ENCODE assay signal across 9 cellular contexts in genomic region chr11:65417702-65418430, GRCh38. TPM values are rescaled to one million over a fixed set of nuclear protein-coding genes. Genes with fewer than 3 reads are reported as not detected.
A peak's percentile ranks its signal among the peaks of the same experiment; 100 is the strongest.
DNase-seq lines count a peak whose midpoint lies in the region; ATAC-seq, FAIRE-seq and TF ChIP-seq lines count a peak whose summit lies in the region.
"Had no signal": no experiment of that assay in that cellular context is flagged by ENCODE, and none has a peak within 500 bp of the region (broad histone marks: within the 10 kb centered on the region; RNA-seq: fewer than 3 reads in every experiment).

No MANE protein-coding gene starts in this region.

- H3K9ac ChIP-seq in endocrine pancreas (ENCODE audit: control insufficient read depth, insufficient read depth, low read length) (peak overlapping the region; percentile 33), muscle layer of colon (ENCODE audit: low read length) (peak overlapping the region; percentile 89)

- H3K27ac ChIP-seq in VCaP = peak overlapping the region; percentile 100
- H3K27ac ChIP-seq in muscle layer of colon (ENCODE audit: low read depth, low read length) = peak overlapping the region; percentile 100
- H3K27ac ChIP-seq in upper lobe of right lung = peak overlapping the region; percentile 100

- no peak for TF ChIP-seq CTCF in VCaP (conservative IDR thresholded peaks at IDR 0.05)
- no peak for TF ChIP-seq CTCF in upper lobe of right lung (IDR thresholded peaks at IDR 0.05)

- H3K9me3 ChIP-seq in endocrine pancreas (ENCODE audit: control insufficient read depth, low read length) (no peaks in the 10 kb centered on the region), muscle layer of colon (ENCODE audit: low read length) (no peaks in the 10 kb centered on the region), upper lobe of right lung (no peaks in the 10 kb centered on the region)

- H3K4me1 ChIP-seq in endocrine pancreas (ENCODE audit: control insufficient read depth, insufficient read depth, low read length) (no peaks in the 10 kb centered on the region), muscle layer of colon (ENCODE audit: insufficient read depth, low read length) (peaks cover 52% of the 10 kb centered on the region), upper lobe of right lung (peaks cover 47% of the 10 kb centered on the region)

- no peak for DNase-seq in GM19239 (ENCODE audit: insufficient read length, low spot score)
- DNase-seq in upper lobe of right lung = peak; percentile 84
- DNase-seq in NK-92 treated with Interleukin-12 subunit alpha and Interleukin-12 subunit beta, amount 100 ng/mL, for 24 hours (lab: John Stamatoyannopoulos, UW) = no peak

- peak; percentile 66 for FAIRE-seq in GM19239 (lab: Jason Lieb, UNC)
- FAIRE-seq: TTC549 had no signal

- H3K27me3 ChIP-seq in endocrine pancreas (ENCODE audit: control insufficient read depth, insufficient read depth, low read length) (no peaks in the 10 kb centered on the region), muscle layer of colon (ENCODE audit: control insufficient read depth in 1 of 2, insufficient read depth in 2 of 2, low read length in 2 of 2) (no peaks in the 10 kb centered on the region), upper lobe of right lung (no peaks in the 10 kb centered on the region)

- ATAC-seq in upper lobe of right lung (peak; percentile 0), GM21526 (IDR thresholded peaks at IDR 0.05; ENCODE audit: low FRiP score, unreplicated experiment) (no peak), GM21576 (IDR thresholded peaks at IDR 0.05; ENCODE audit: unreplicated experiment) (no peak)

- intact Hi-C loops in upper lobe of right lung (cut with DNase I) = no loop called here

- H3K4me3 ChIP-seq in endocrine pancreas (ENCODE audit: control insufficient read depth, insufficient read depth, low read length) (no peak overlapping the region), muscle layer of colon (ENCODE audit: low read depth in 1 of 2, low read length in 2 of 2) (peak overlapping the region in 1 of 2 donors; percentile 53), upper lobe of right lung (peak overlapping the region; percentile 98)

- H3K36me3 ChIP-seq in endocrine pancreas (ENCODE audit: control insufficient read depth, insufficient read depth, low read length) (no peaks in the 10 kb centered on the region), muscle layer of colon (ENCODE audit: insufficient read depth, low read length) (no peaks in the 10 kb centered on the region), upper lobe of right lung (no peaks in the 10 kb centered on the region)

RNA-seq across cellular contexts. Expression of gene NEAT1, which starts 4.7 kb away (rescaled TPM):
- total RNA-seq in upper lobe of right lung = 1,120 TPM

RNA-seq across cellular contexts. Expression of gene FRMD8, which starts 31.4 kb away (rescaled TPM):
- total RNA-seq in upper lobe of right lung = 37.1 TPM

RNA-seq across cellular contexts. Expression of gene SLC25A45, which starts 35.4 kb away (rescaled TPM):
- 11.5 TPM for total RNA-seq in upper lobe of right lung
